Comparison of ENCODE assay signal across 1 cellular context in genomic region chr3:52871761-52872160, GRCh38.
TF ChIP-seq lines count a peak whose summit lies in the region.

No MANE protein-coding gene starts in this region.

TF ChIP-seq in HepG2, 621 proteins besides CTCF, POLR2A, EP300 and RAD21:
- TF ChIP-seq MTF1 (CRISPR knock-in tag; IDR thresholded peaks at IDR 0.05): no peak
- no peak for TF ChIP-seq ZNF318 (CRISPR knock-in tag; IDR thresholded peaks at IDR 0.05)
- TF ChIP-seq ZNF564 (CRISPR knock-in tag; IDR thresholded peaks at IDR 0.05): no peak
- TF ChIP-seq ZSCAN30 (CRISPR knock-in tag; IDR thresholded peaks at IDR 0.05): no peak
- TF ChIP-seq CENPX (CRISPR knock-in tag; IDR thresholded peaks at IDR 0.05): no peak
- no peak for TF ChIP-seq ETV6 (CRISPR knock-in tag; conservative IDR thresholded peaks at IDR 0.05)
- TF ChIP-seq ZNF431 (CRISPR knock-in tag; IDR thresholded peaks at IDR 0.05; ENCODE audit: borderline replicate concordance, low read depth): no peak
- no peak for TF ChIP-seq RORA (CRISPR knock-in tag; IDR thresholded peaks at IDR 0.05)
- no peak for TF ChIP-seq IRX3 (CRISPR knock-in tag; IDR thresholded peaks at IDR 0.05; ENCODE audit: borderline replicate concordance, low read depth)
- no peak for TF ChIP-seq ZNF143 (CRISPR knock-in tag; IDR thresholded peaks at IDR 0.05)
- no peak for TF ChIP-seq CHD4 (IDR thresholded peaks at IDR 0.05; ENCODE audit: borderline replicate concordance, low read length)
- TF ChIP-seq ARID3A (IDR thresholded peaks at IDR 0.05; ENCODE audit: low read depth, low read length): no peak
- TF ChIP-seq ZNF121 (CRISPR knock-in tag; IDR thresholded peaks at IDR 0.05): no peak
- TF ChIP-seq CSRNP1 (CRISPR knock-in tag; IDR thresholded peaks at IDR 0.05): no peak
- no peak for TF ChIP-seq FOXK1 (CRISPR knock-in tag; IDR thresholded peaks at IDR 0.05; ENCODE audit: borderline replicate concordance, low read depth)
- TF ChIP-seq ZFX (CRISPR knock-in tag; IDR thresholded peaks at IDR 0.05; ENCODE audit: low read depth): no peak
- no peak for TF ChIP-seq TP53 (CRISPR knock-in tag; conservative IDR thresholded peaks at IDR 0.05)
- no peak for TF ChIP-seq ZNF773 (CRISPR knock-in tag; IDR thresholded peaks at IDR 0.05; ENCODE audit: borderline replicate concordance)
- TF ChIP-seq MEIS1 (CRISPR knock-in tag; IDR thresholded peaks at IDR 0.05; ENCODE audit: borderline replicate concordance): no peak
- no peak for TF ChIP-seq ZNF777 (CRISPR knock-in tag; IDR thresholded peaks at IDR 0.05)
TF ChIP-seq in HepG2: peak in this region for 0.
